ENCODE assay signal across 14 cellular contexts in the genomic region with DNA sequence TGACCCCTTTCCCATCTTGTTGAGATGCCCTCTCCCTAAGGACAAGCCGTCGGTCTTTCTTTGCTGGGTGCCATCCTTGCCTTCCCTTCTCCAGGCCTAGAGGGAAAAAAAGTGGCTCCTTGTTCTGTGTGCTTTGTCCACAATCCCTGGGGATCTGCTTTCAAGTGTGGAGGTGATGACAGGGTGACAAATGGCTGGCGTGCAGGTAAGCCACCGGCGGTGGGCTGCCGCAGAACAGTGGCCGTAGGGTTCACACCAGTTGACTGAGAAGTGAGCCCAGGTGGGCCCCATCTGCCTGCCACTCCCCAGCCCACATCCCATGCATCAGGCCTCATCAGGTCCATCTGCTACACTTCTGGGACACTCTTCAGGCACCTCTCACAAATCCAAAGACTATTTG.
DNase-seq lines count a peak whose midpoint lies in the region; ATAC-seq and TF ChIP-seq lines count a peak whose summit lies in the region.
"Had no signal": no experiment of that assay in that cellular context is flagged by ENCODE, and none has a peak within 500 bp of the region (broad histone marks: within the 10 kb centered on the region; RNA-seq: fewer than 3 reads in every experiment).

No MANE protein-coding gene starts in this region.

- ATAC-seq in HG03025 (IDR thresholded peaks at IDR 0.05; ENCODE audit: low FRiP score, unreplicated experiment) = no peak
- ATAC-seq: Panc1 had no signal

- H3K36me3 ChIP-seq in WERI-Rb-1 = no peaks in the 10 kb centered on the region
- H3K36me3 ChIP-seq: BLaER1 had no signal

- peak overlapping the region; percentile 48 for H3K27ac ChIP-seq in WERI-Rb-1
- H3K27ac ChIP-seq: BLaER1 had no signal

- TF ChIP-seq CTCF in WERI-Rb-1 (IDR thresholded peaks at IDR 0.05; ENCODE audit: low read depth, low read length) (no peak), GM13977 (IDR thresholded peaks at IDR 0.05; ENCODE audit: extremely low read depth, insufficient read depth, missing control alignments) (no peak)

- DNase-seq in NCI-H2227 (lab: John Stamatoyannopoulos, UW; ENCODE audit: unreplicated experiment) (peak; percentile 17), NCI-H2227 treated with DMSO at 0.1 percent for 48 hours (lab: John Stamatoyannopoulos, UW) (no peak), DMS153 treated with DMSO at 0.1 percent for 48 hours (lab: John Stamatoyannopoulos, UW; ENCODE audit: unreplicated experiment) (peak; percentile 33), NCI-H2107 treated with DMSO at 0.1 percent for 48 hours (lab: John Stamatoyannopoulos, UW; ENCODE audit: unreplicated experiment) (peak; percentile 52), WERI-Rb-1 (peak; percentile 85), GM13977 (ENCODE audit: low spot score) (no peak)
- DNase-seq: CD8-positive, alpha-beta memory T cell; NCI-H1048; NCI-H1930; NCI-H446 treated with DMSO at 0.1 percent for 48 hours; SK-N-SH had no signal

- in situ Hi-C loops in GM13977 (cut with MboI; ENCODE audit: low pct_unique_long_range_greater_than_20kb, low sequenced_read_pairs, unreplicated experiment) = no loop called here

- H3K4me3 ChIP-seq in WERI-Rb-1 (ENCODE audit: low read depth, low read length) = no peak overlapping the region
- H3K4me3 ChIP-seq: BLaER1 had no signal

- no peaks in the 10 kb centered on the region for H3K9me3 ChIP-seq in WERI-Rb-1 (ENCODE audit: severe bottlenecking)
- H3K9me3 ChIP-seq: BLaER1, SK-N-SH had no signal

- no peaks in the 10 kb centered on the region for H3K27me3 ChIP-seq in WERI-Rb-1 (ENCODE audit: insufficient read depth, low read depth, severe bottlenecking)
- H3K27me3 ChIP-seq: BLaER1 had no signal

Comparison
In these comparisons a context has a peak if more than half of its experiments do, and no peak if none do; other contexts are left out.
1. DNase-seq: peak in NCI-H2227 (single experiment), DMS153 treated with DMSO at 0.1 percent for 48 hours (single experiment), NCI-H2107 treated with DMSO at 0.1 percent for 48 hours (single experiment) and WERI-Rb-1 (single experiment); none in NCI-H2227 treated with DMSO at 0.1 percent for 48 hours (single experiment) and GM13977 (single experiment).